Comparison of ENCODE assay signal across 26 cellular contexts in genomic region chr1:167703557-167703956, GRCh38. TPM values are rescaled to one million over a fixed set of nuclear protein-coding genes. Genes with fewer than 3 reads are reported as not detected.
DNase-seq lines count a peak whose midpoint lies in the region; ATAC-seq and TF ChIP-seq lines count a peak whose summit lies in the region.
"Had no signal": no experiment of that assay in that cellular context is flagged by ENCODE, and none has a peak within 500 bp of the region (broad histone marks: within the 10 kb centered on the region; RNA-seq: fewer than 3 reads in every experiment).

No MANE protein-coding gene starts in this region.

- no peak overlapping the region for H3K27ac ChIP-seq in CD4-positive, CD25-positive, alpha-beta regulatory T cell (ENCODE audit: insufficient read depth, low read length, poor library complexity, severe bottlenecking)
- no peak overlapping the region for H3K27ac ChIP-seq in CD8-positive, alpha-beta T cell (ENCODE audit: low read depth, low read length)
- H3K27ac ChIP-seq in neutrophil (peak overlapping the region; percentile 33), ovary (no peak overlapping the region), testis (no peak overlapping the region)
- H3K27ac ChIP-seq: ascending aorta, C4-2B, parathyroid adenoma, tibial nerve, VCaP had no signal

- intact Hi-C loops in CD8-positive, alpha-beta T cell (cut with DNase I, micrococcal nuclease): no loop called here
- intact Hi-C loops in ovary (cut with DNase I): no loop called here
- intact Hi-C loops in testis (cut with DNase I; ENCODE audit: low total_unique reads): no loop called here

- peak overlapping the region in 2 of 3 donors; percentile 39 to 84 for H3K27ac Mint-ChIP-seq in CD4-positive, CD25-positive, alpha-beta regulatory T cell
- peak overlapping the region; percentile 87 for H3K27ac Mint-ChIP-seq in CD8-positive, alpha-beta T cell
- peak overlapping the region; percentile 22 to 35 for H3K27ac Mint-ChIP-seq in effector memory CD8-positive, alpha-beta T cell
- H3K27ac Mint-ChIP-seq: activated naive CD8-positive, alpha-beta T cell treated with anti-CD3 and anti-CD28 coated beads, Interleukin-2, amount 10 ng/mL, durations not matched to agents 7 days and 5 days had no signal

- no peak for TF ChIP-seq POLR2A in ovary (IDR thresholded peaks at IDR 0.05)
- TF ChIP-seq POLR2A in testis (IDR thresholded peaks at IDR 0.05): no peak

- peaks cover 77% of the 10 kb centered on the region for H3K36me3 ChIP-seq in CD4-positive, CD25-positive, alpha-beta regulatory T cell (ENCODE audit: control insufficient read depth, insufficient read depth, low read length)
- H3K36me3 ChIP-seq in CD8-positive, alpha-beta T cell (ENCODE audit: insufficient read depth, low read length): peaks cover 50% of the 10 kb centered on the region
- peaks cover 98% of the 10 kb centered on the region for H3K36me3 ChIP-seq in neutrophil
- no peaks in the 10 kb centered on the region for H3K36me3 ChIP-seq in ovary
- H3K36me3 ChIP-seq in testis (ENCODE audit: low read depth, missing control alignments): no peaks in the 10 kb centered on the region
- no peaks in the 10 kb centered on the region for H3K36me3 ChIP-seq in BE2C
- H3K36me3 ChIP-seq: ascending aorta, tibial nerve had no signal

- H3K4me3 ChIP-seq in CD4-positive, CD25-positive, alpha-beta regulatory T cell (ENCODE audit: low read depth, low read length): no peak overlapping the region
- no peak overlapping the region for H3K4me3 ChIP-seq in CD8-positive, alpha-beta T cell (ENCODE audit: low read depth, low read length)
- no peak overlapping the region for H3K4me3 ChIP-seq in neutrophil (ENCODE audit: low read depth in 1 of 2, low read length in 1 of 2)
- H3K4me3 ChIP-seq in ovary: no peak overlapping the region
- no peak overlapping the region for H3K4me3 ChIP-seq in testis
- no peak overlapping the region for H3K4me3 ChIP-seq in BE2C (ENCODE audit: low read depth, low read length)
- H3K4me3 ChIP-seq: ascending aorta, mucosa of descending colon, smooth muscle cell, tibial nerve had no signal

- no peaks in the 10 kb centered on the region for H3K9me3 Mint-ChIP-seq in CD4-positive, CD25-positive, alpha-beta regulatory T cell
- no peaks in the 10 kb centered on the region for H3K9me3 Mint-ChIP-seq in CD8-positive, alpha-beta T cell
- H3K9me3 Mint-ChIP-seq in effector memory CD8-positive, alpha-beta T cell: no peaks in the 10 kb centered on the region
- H3K9me3 Mint-ChIP-seq: activated naive CD8-positive, alpha-beta T cell treated with anti-CD3 and anti-CD28 coated beads, Interleukin-2, amount 10 ng/mL, durations not matched to agents 7 days and 5 days; neural crest cell had no signal

- no peak for TF ChIP-seq CTCF in CD8-positive, alpha-beta T cell (IDR thresholded peaks at IDR 0.05)
- TF ChIP-seq CTCF in neutrophil (IDR thresholded peaks at IDR 0.05) (no peak), ovary (IDR thresholded peaks at IDR 0.05) (no peak), testis (IDR thresholded peaks at IDR 0.05) (no peak), BE2C (IDR thresholded peaks at IDR 0.05; ENCODE audit: low read depth, low read length) (no peak)

- no peak for ATAC-seq in CD4-positive, CD25-positive, alpha-beta regulatory T cell (ENCODE audit: low read depth in 2 of 2)
- ATAC-seq in CD8-positive, alpha-beta T cell: no peak
- ATAC-seq in effector memory CD8-positive, alpha-beta T cell (replicated peaks): no peak
- ATAC-seq: left colon, mucosa of descending colon had no signal

- peaks cover 48% of the 10 kb centered on the region for H3K36me3 Mint-ChIP-seq in CD4-positive, CD25-positive, alpha-beta regulatory T cell
- peaks cover 83% of the 10 kb centered on the region for H3K36me3 Mint-ChIP-seq in CD8-positive, alpha-beta T cell
- peaks cover 73% of the 10 kb centered on the region for H3K36me3 Mint-ChIP-seq in effector memory CD8-positive, alpha-beta T cell (ENCODE audit: insufficient read depth)

- CTCF ChIA-PET in CD8-positive, alpha-beta T cell (lab: Charles Lee): interaction anchor here (2.1 to 2.3 kb wide), 2 partner anchors 12 to 16 kb away, joined by 6 to 11 read pairs; no protein-coding TSS in a partner anchor

- peak overlapping the region in 1 of 4 donors; percentile 11 for H3K4me3 Mint-ChIP-seq in CD4-positive, CD25-positive, alpha-beta regulatory T cell
- no peak overlapping the region for H3K4me3 Mint-ChIP-seq in CD8-positive, alpha-beta T cell
- no peak overlapping the region for H3K4me3 Mint-ChIP-seq in effector memory CD8-positive, alpha-beta T cell
- H3K4me3 Mint-ChIP-seq: activated naive CD8-positive, alpha-beta T cell treated with anti-CD3 and anti-CD28 coated beads, Interleukin-2, amount 10 ng/mL, durations not matched to agents 7 days and 5 days; neural crest cell had no signal

- H3K27me3 Mint-ChIP-seq in CD4-positive, CD25-positive, alpha-beta regulatory T cell: no peaks in the 10 kb centered on the region
- H3K27me3 Mint-ChIP-seq in CD8-positive, alpha-beta T cell (ENCODE audit: low read depth): no peaks in the 10 kb centered on the region
- no peaks in the 10 kb centered on the region for H3K27me3 Mint-ChIP-seq in effector memory CD8-positive, alpha-beta T cell
- H3K27me3 Mint-ChIP-seq: activated naive CD8-positive, alpha-beta T cell treated with anti-CD3 and anti-CD28 coated beads, Interleukin-2, amount 10 ng/mL, durations not matched to agents 7 days and 5 days had no signal

- no peaks in the 10 kb centered on the region for H3K9me3 ChIP-seq in CD4-positive, CD25-positive, alpha-beta regulatory T cell (ENCODE audit: control insufficient read depth in 2 of 2, low read length in 2 of 2)
- no peaks in the 10 kb centered on the region for H3K9me3 ChIP-seq in CD8-positive, alpha-beta T cell (ENCODE audit: low read length)
- H3K9me3 ChIP-seq in neutrophil: no peaks in the 10 kb centered on the region
- H3K9me3 ChIP-seq in ovary: no peaks in the 10 kb centered on the region
- H3K9me3 ChIP-seq in testis: no peaks in the 10 kb centered on the region
- H3K9me3 ChIP-seq in BE2C: no peaks in the 10 kb centered on the region
- H3K9me3 ChIP-seq: ascending aorta, mucosa of descending colon, tibial nerve had no signal

- POLR2A ChIA-PET in CD8-positive, alpha-beta T cell (lab: Charles Lee): interaction anchor here (1.2 to 1.7 kb wide), 2 partner anchors 10 to 16 kb away, joined by 6 read pairs; no protein-coding TSS in a partner anchor

- no peak for TF ChIP-seq EP300 in ovary (IDR thresholded peaks at IDR 0.05)

- no peaks in the 10 kb centered on the region for H3K4me1 ChIP-seq in CD4-positive, CD25-positive, alpha-beta regulatory T cell (ENCODE audit: control insufficient read depth, insufficient read depth, low read length, poor library complexity, severe bottlenecking)
- no peaks in the 10 kb centered on the region for H3K4me1 ChIP-seq in CD8-positive, alpha-beta T cell (ENCODE audit: insufficient read depth, low read length)
- no peaks in the 10 kb centered on the region for H3K4me1 ChIP-seq in neutrophil (ENCODE audit: control insufficient read depth in 1 of 2, insufficient read depth in 1 of 2, low read depth in 1 of 2, low read length in 1 of 2)
- no peaks in the 10 kb centered on the region for H3K4me1 ChIP-seq in ovary (ENCODE audit: insufficient read depth)
- no peaks in the 10 kb centered on the region for H3K4me1 ChIP-seq in testis
- H3K4me1 ChIP-seq in BE2C: no peaks in the 10 kb centered on the region
- H3K4me1 ChIP-seq: parathyroid adenoma had no signal

- no peaks in the 10 kb centered on the region for H3K27me3 ChIP-seq in CD4-positive, CD25-positive, alpha-beta regulatory T cell (ENCODE audit: control insufficient read depth, insufficient read depth, low read length)
- no peaks in the 10 kb centered on the region for H3K27me3 ChIP-seq in CD8-positive, alpha-beta T cell (ENCODE audit: insufficient read depth, low read length)
- no peaks in the 10 kb centered on the region for H3K27me3 ChIP-seq in neutrophil
- H3K27me3 ChIP-seq in ovary: no peaks in the 10 kb centered on the region
- H3K27me3 ChIP-seq in testis: no peaks in the 10 kb centered on the region
- H3K27me3 ChIP-seq in BE2C: no peaks in the 10 kb centered on the region
- H3K27me3 ChIP-seq: ascending aorta, tibial nerve had no signal

- 90 to 96% (median 92%) methylated on average over 1 of the region's 1 CpG for WGBS in ovary, 3 donors
- WGBS in testis, 2 donors: 86 to 95% methylated on average over 1 of the region's 1 CpG

- DNase-seq in CD4-positive, CD25-positive, alpha-beta regulatory T cell: no peak
- DNase-seq in CD8-positive, alpha-beta T cell: peak in 1 of 7 experiments; percentile 36
- DNase-seq in effector memory CD8-positive, alpha-beta T cell: no peak
- no peak for DNase-seq in ovary
- no peak for DNase-seq in testis
- DNase-seq in BE2C: no peak
- DNase-seq: activated CD4-positive, alpha-beta T cell treated with anti-CD3 and anti-CD28 coated beads for 48 hours; activated naive CD8-positive, alpha-beta T cell treated with anti-CD3 and anti-CD28 coated beads, Interleukin-2, amount 10 ng/mL, durations not matched to agents 7 days and 5 days; effector CD8-positive, alpha-beta T cell; hypothalamus; IMR-90; left colon; mucosa of descending colon; NCI-H1694; NCI-H446; NCI-H82; SHP77 treated with DMSO at 0.1 percent for 48 hours; T-helper 9 cell had no signal

- H3K4me1 Mint-ChIP-seq in CD4-positive, CD25-positive, alpha-beta regulatory T cell: peaks cover 20 to 29% (median 23%) of the 10 kb centered on the region in 4 donors
- H3K4me1 Mint-ChIP-seq in CD8-positive, alpha-beta T cell (ENCODE audit: low read depth): peaks cover 17% of the 10 kb centered on the region
- peaks cover 14 to 35% of the 10 kb centered on the region in 2 donors for H3K4me1 Mint-ChIP-seq in effector memory CD8-positive, alpha-beta T cell (ENCODE audit: low read depth in 2 of 2)

RNA-seq across cellular contexts. Expression of gene MPZL1, which starts 18.2 kb away (rescaled TPM):
- 3.3 TPM for total RNA-seq in CD4-positive, CD25-positive, alpha-beta regulatory T cell
- 10 to 100 TPM in 1 of 4 donors, 1 to 10 TPM in 3; 6.5 to 10.0 (median 9.2) TPM for polyA plus RNA-seq in CD4-positive, CD25-positive, alpha-beta regulatory T cell
- under 1 TPM; 0.67 to 0.81 TPM for total RNA-seq in CD8-positive, alpha-beta T cell
- 100 to 1,000 TPM in 3 of 7 donors, 10 to 100 TPM in 4; 43.0 to 114 (median 80.1) TPM for total RNA-seq in ovary
- polyA plus RNA-seq in ovary: 100 to 1,000 TPM in 1 of 2 donors, 10 to 100 TPM in 1; 30.3 to 180 TPM
- total RNA-seq in testis: 100 to 1,000 TPM; 154 to 160 TPM
- polyA plus RNA-seq in testis (ENCODE audit: insufficient read depth, low read depth, low replicate concordance): 148 TPM
- polyA plus RNA-seq in BE2C (2012; ENCODE audit: insufficient read depth, insufficient read length, low read depth): 46.7 TPM

Comparison
In these comparisons a context has a peak if more than half of its experiments do, and no peak if none do; other contexts are left out.
1. H3K27ac Mint-ChIP-seq: peak in every context shown above with its lines; median percentile 87 in CD8-positive, alpha-beta T cell; 62 in CD4-positive, CD25-positive, alpha-beta regulatory T cell; 28 in effector memory CD8-positive, alpha-beta T cell.
2. RNA of gene MPZL1, which starts 18.2 kb away (total RNA-seq): 154 to 160 TPM in testis and 43.0 to 114 TPM in ovary; 3.3 TPM in CD4-positive, CD25-positive, alpha-beta regulatory T cell (single experiment) and 0.67 to 0.81 TPM in CD8-positive, alpha-beta T cell; every median in the first group is over 10 times any median in the second.